2 cellular contexts compared by ENCODE assay signal in the genomic region with DNA sequence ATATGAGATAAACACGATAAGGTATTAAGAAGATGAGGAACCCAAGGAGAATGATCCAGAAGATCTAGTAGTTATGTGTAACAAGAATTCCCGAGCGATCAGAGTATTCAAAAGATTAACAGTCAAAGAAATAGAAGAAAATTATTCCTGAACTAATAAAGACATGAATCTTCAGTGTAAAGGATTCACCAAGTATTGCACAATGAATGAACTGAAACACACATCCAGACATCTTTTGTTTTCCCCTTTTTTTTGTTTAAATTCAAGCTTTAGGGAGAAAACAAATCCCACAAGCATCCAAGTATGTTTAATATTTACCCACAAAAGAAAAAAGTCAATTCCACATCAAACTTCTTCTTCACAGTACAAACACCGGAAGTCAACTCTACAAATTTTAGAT.
TF ChIP-seq lines count a peak whose summit lies in the region.

No MANE protein-coding gene starts in this region.

TF ChIP-seq in HepG2, 621 proteins besides CTCF, POLR2A, EP300 and RAD21:
- TF ChIP-seq ZSCAN22 (CRISPR knock-in tag; IDR thresholded peaks at IDR 0.05) (no peak), CEBPB (IDR thresholded peaks at IDR 0.05; ENCODE audit: borderline replicate concordance, low read depth, low read length) (peak; percentile 15; the same call in 1 of the 2 replicates), ZNF335 (CRISPR knock-in tag; IDR thresholded peaks at IDR 0.05) (no peak)
- TF ChIP-seq, protein P1, sequence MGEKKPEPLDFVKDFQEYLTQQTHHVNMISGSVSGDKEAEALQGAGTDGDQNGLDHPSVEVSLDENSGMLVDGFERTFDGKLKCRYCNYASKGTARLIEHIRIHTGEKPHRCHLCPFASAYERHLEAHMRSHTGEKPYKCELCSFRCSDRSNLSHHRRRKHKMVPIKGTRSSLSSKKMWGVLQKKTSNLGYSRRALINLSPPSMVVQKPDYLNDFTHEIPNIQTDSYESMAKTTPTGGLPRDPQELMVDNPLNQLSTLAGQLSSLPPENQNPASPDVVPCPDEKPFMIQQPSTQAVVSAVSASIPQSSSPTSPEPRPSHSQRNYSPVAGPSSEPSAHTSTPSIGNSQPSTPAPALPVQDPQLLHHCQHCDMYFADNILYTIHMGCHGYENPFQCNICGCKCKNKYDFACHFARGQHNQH (CRISPR knock-in tag; IDR thresholded peaks at IDR 0.05): no peak
- TF ChIP-seq, protein P2, sequence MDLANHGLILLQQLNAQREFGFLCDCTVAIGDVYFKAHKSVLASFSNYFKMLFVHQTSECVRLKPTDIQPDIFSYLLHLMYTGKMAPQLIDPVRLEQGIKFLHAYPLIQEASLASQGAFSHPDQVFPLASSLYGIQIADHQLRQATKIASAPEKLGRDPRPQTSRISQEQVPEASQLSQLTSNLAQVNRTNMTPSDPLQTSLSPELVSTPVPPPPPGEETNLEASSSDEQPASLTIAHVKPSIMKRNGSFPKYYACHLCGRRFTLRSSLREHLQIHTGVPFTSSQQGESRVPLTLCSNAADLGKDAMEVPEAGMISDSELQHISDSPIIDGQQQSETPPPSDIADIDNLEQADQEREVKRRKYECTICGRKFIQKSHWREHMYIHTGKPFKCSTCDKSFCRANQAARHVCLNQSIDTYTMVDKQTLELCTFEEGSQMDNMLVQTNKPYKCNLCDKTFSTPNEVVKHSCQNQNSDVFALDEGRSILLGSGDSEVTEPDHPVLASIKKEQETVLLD (CRISPR knock-in tag; IDR thresholded peaks at IDR 0.05; ENCODE audit: low read depth): no peak
- TF ChIP-seq, protein P3, sequence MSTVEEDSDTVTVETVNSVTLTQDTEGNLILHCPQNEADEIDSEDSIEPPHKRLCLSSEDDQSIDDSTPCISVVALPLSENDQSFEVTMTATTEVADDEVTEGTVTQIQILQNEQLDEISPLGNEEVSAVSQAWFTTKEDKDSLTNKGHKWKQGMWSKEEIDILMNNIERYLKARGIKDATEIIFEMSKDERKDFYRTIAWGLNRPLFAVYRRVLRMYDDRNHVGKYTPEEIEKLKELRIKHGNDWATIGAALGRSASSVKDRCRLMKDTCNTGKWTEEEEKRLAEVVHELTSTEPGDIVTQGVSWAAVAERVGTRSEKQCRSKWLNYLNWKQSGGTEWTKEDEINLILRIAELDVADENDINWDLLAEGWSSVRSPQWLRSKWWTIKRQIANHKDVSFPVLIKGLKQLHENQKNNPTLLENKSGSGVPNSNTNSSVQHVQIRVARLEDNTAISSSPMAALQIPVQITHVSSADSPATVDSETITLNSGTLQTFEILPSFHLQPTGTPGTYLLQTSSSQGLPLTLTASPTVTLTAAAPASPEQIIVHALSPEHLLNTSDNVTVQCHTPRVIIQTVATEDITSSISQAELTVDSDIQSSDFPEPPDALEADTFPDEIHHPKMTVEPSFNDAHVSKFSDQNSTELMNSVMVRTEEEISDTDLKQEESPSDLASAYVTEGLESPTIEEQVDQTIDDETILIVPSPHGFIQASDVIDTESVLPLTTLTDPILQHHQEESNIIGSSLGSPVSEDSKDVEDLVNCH (CRISPR knock-in tag; IDR thresholded peaks at IDR 0.05): no peak

TF ChIP-seq in GM12891, 5 proteins besides CTCF, POLR2A, EP300 and RAD21:
- TF ChIP-seq PAX5 (IDR thresholded peaks at IDR 0.05; ENCODE audit: insufficient read depth, low read length, severe bottlenecking) (no peak), TAF1 (IDR thresholded peaks at IDR 0.05; ENCODE audit: low read depth, low read length) (no peak), POU2F2 (IDR thresholded peaks at IDR 0.05; ENCODE audit: low read depth, low read length) (no peak)
